29 cellular contexts compared by ENCODE assay signal in the genomic region with DNA sequence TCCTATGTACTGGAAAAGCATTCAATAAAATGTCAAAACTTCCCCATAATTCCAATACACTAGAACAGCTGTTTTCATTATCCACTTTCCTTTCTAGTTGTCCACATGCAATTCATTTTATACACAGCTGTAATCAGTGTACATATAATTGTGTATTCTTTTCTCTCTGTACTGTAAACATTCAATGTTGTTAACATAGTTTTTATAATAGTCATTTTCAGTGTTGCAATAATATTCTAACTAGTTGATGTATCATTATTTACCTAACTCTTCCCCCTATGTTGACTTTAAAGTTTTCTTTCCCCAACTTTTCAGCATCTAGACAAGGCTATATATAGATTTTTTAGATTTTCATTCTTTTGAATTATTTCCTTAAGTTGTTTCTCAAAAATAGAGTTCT. TPM values are rescaled to one million over a fixed set of nuclear protein-coding genes. Genes with fewer than 3 reads are reported as not detected.
DNase-seq lines count a peak whose midpoint lies in the region; ATAC-seq and TF ChIP-seq lines count a peak whose summit lies in the region.
"Had no signal": no experiment of that assay in that cellular context is flagged by ENCODE, and none has a peak within 500 bp of the region (broad histone marks: within the 10 kb centered on the region; RNA-seq: fewer than 3 reads in every experiment).

No MANE protein-coding gene starts in this region.

- peaks cover 47% of the 10 kb centered on the region for H3K4me1 Mint-ChIP-seq in HFFc6 (ENCODE audit: low read depth)
- H3K4me1 Mint-ChIP-seq in neural progenitor cell: no peaks in the 10 kb centered on the region

- peak overlapping the region; percentile 49 for H3K27ac Mint-ChIP-seq in HFFc6
- H3K27ac Mint-ChIP-seq in neural progenitor cell: no peak overlapping the region
- H3K27ac Mint-ChIP-seq: activated CD8-positive, alpha-beta T cell treated with anti-CD3 and anti-CD28 coated beads for 36 hours; activated naive CD8-positive, alpha-beta T cell treated with anti-CD3 and anti-CD28 coated beads, Interleukin-2, amount 10 ng/mL, durations not matched to agents 7 days and 5 days; H9; stimulated activated memory B cell treated with anti-CD40 and anti-IgM and Interleukin-4, amounts not matched to agents 10 μg/mL and 1 μg/mL and 100 μg/mL, for 72 hours had no signal

- H3K36me3 ChIP-seq in ACC112 (ENCODE audit: insufficient read depth, low read length) (no peaks in the 10 kb centered on the region), left lung (no peaks in the 10 kb centered on the region), neural progenitor cell (no peaks in the 10 kb centered on the region), ascending aorta (no peaks in the 10 kb centered on the region), HAP-1 (replicated peaks) (no peaks in the 10 kb centered on the region)
- H3K36me3 ChIP-seq: BLaER1 treated with 17β-estradiol and CSF1 and Interleukin-3, amounts not matched to agents 10 nM and 100 nM; lower lobe of right lung; prostate gland; suprapubic skin; uterus had no signal

- H3K27me3 ChIP-seq in ACC112 (ENCODE audit: insufficient read depth, low read length) (no peaks in the 10 kb centered on the region), left lung (no peaks in the 10 kb centered on the region), neural progenitor cell (no peaks in the 10 kb centered on the region), ascending aorta (no peaks in the 10 kb centered on the region), HAP-1 (ENCODE audit: low read depth) (peaks cover 47% of the 10 kb centered on the region)
- H3K27me3 ChIP-seq: BLaER1 treated with 17β-estradiol and CSF1 and Interleukin-3, amounts not matched to agents 10 nM and 100 nM; suprapubic skin; uterus had no signal

- DNase-seq in HFFc6 (no peak), epithelial cell of esophagus (ENCODE audit: low read depth) (peak; percentile 43), left lung (no peak), neural progenitor cell (ENCODE audit: low spot score) (no peak), ascending aorta (ENCODE audit: low spot score in 2 of 2) (no peak), HAP-1 (ENCODE audit: low spot score in 2 of 2) (no peak)
- DNase-seq: activated CD8-positive, alpha-beta T cell treated with anti-CD3 and anti-CD28 coated beads for 36 hours; activated effector memory CD4-positive, alpha-beta T cell treated with anti-CD3 and anti-CD28 coated beads, Interleukin-2, amount 50 U/mL, for 16 hours; activated naive CD8-positive, alpha-beta T cell treated with anti-CD3 and anti-CD28 coated beads, Interleukin-2, amount 10 ng/mL, durations not matched to agents 7 days and 5 days; activated T-cell treated with anti-CD3 and anti-CD28 coated beads for 4 hours; cerebellar nuclear complex; COR-L47; H9; KBM-7; kidney; lower lobe of right lung; NK-92 treated with Interleukin-12 subunit alpha and Interleukin-12 subunit beta, amount 100 ng/mL, for 24 hours; SIG-M5; T-cell; uterus had no signal

- in situ Hi-C loops in HAP-1 (cut with MboI; ENCODE audit: low sequenced_read_pairs): no loop called here

- H4K20me1 ChIP-seq in neural progenitor cell (ENCODE audit: low read depth): no peaks in the 10 kb centered on the region
- H4K20me1 ChIP-seq: BLaER1 treated with 17β-estradiol and CSF1 and Interleukin-3, amounts not matched to agents 10 nM and 100 nM had no signal

- H3K9me3 Mint-ChIP-seq in HFFc6: no peaks in the 10 kb centered on the region
- H3K9me3 Mint-ChIP-seq in neural progenitor cell: no peaks in the 10 kb centered on the region

- no peak overlapping the region for H3K4me2 ChIP-seq in neural progenitor cell
- H3K4me2 ChIP-seq: BLaER1 treated with 17β-estradiol and CSF1 and Interleukin-3, amounts not matched to agents 10 nM and 100 nM had no signal

- H3K4me1 ChIP-seq in ACC112 (ENCODE audit: control insufficient read depth, insufficient read depth, low read length, unreplicated experiment) (peaks cover 21% of the 10 kb centered on the region), left lung (no peaks in the 10 kb centered on the region), neural progenitor cell (no peaks in the 10 kb centered on the region), ascending aorta (no peaks in the 10 kb centered on the region), HAP-1 (no peaks in the 10 kb centered on the region)
- H3K4me1 ChIP-seq: BLaER1 treated with 17β-estradiol and CSF1 and Interleukin-3, amounts not matched to agents 10 nM and 100 nM; lower lobe of right lung; prostate gland; uterus had no signal

- H3K36me3 Mint-ChIP-seq in HFFc6 (ENCODE audit: low read depth): no peaks in the 10 kb centered on the region
- H3K36me3 Mint-ChIP-seq in neural progenitor cell: no peaks in the 10 kb centered on the region

- no peaks in the 10 kb centered on the region for H3F3A ChIP-seq in neural progenitor cell (ENCODE audit: low read depth)

- H2AFZ ChIP-seq in ACC112 (ENCODE audit: low read length, unreplicated experiment) (no peak overlapping the region), neural progenitor cell (replicated peaks) (no peak overlapping the region)

- ATAC-seq in left lung (peak; percentile 36), HG02870 (IDR thresholded peaks at IDR 0.05; ENCODE audit: unreplicated experiment) (no peak)
- ATAC-seq: activated CD4-positive, CD25-positive, alpha-beta regulatory T cell treated with anti-CD3 and anti-CD28 coated beads, Interleukin-2, amount 50 U/mL, for 24 hours; activated CD8-positive, alpha-beta T cell treated with anti-CD3 and anti-CD28 coated beads for 36 hours; esophagus mucosa; lower lobe of right lung; Panc1; stimulated activated memory B cell treated with anti-CD40 and anti-IgM and Interleukin-4, amounts not matched to agents 10 μg/mL and 1 μg/mL and 100 μg/mL, for 72 hours; T-cell had no signal

- intact Hi-C loops in left lung (cut with DNase I) (no loop called here), ascending aorta (cut with DNase I) (no loop called here)

- H3K79me2 ChIP-seq in ACC112 (ENCODE audit: control insufficient read depth, insufficient read depth, low read length, unreplicated experiment): no peaks in the 10 kb centered on the region
- no peaks in the 10 kb centered on the region for H3K79me2 ChIP-seq in neural progenitor cell (ENCODE audit: low read depth)

- TF ChIP-seq CTCF in HFFc6 (IDR thresholded peaks at IDR 0.05): no peak
- no peak for TF ChIP-seq CTCF in epithelial cell of esophagus (IDR thresholded peaks at IDR 0.05; ENCODE audit: insufficient read depth, low read depth, low read length, missing control alignments)
- no peak for TF ChIP-seq CTCF in left lung (IDR thresholded peaks at IDR 0.05)
- TF ChIP-seq CTCF in neural progenitor cell (IDR thresholded peaks at IDR 0.05): no peak
- no peak for TF ChIP-seq CTCF in ascending aorta (IDR thresholded peaks at IDR 0.05)

- H3K4me3 ChIP-seq in ACC112 (ENCODE audit: low read depth, low read length) (no peak overlapping the region), epithelial cell of esophagus (ENCODE audit: low read length) (no peak overlapping the region), left lung (no peak overlapping the region), neural progenitor cell (no peak overlapping the region), ascending aorta (no peak overlapping the region), HAP-1 (no peak overlapping the region)
- H3K4me3 ChIP-seq: BLaER1 treated with 17β-estradiol and CSF1 and Interleukin-3, amounts not matched to agents 10 nM and 100 nM; lower lobe of right lung; prostate gland; suprapubic skin; uterus had no signal

- no peak overlapping the region for H3K9ac ChIP-seq in neural progenitor cell
- H3K9ac ChIP-seq: BLaER1 treated with 17β-estradiol and CSF1 and Interleukin-3, amounts not matched to agents 10 nM and 100 nM had no signal

- H3K4me3 Mint-ChIP-seq in HFFc6 (peak overlapping the region; percentile 34), neural progenitor cell (no peak overlapping the region)
- H3K4me3 Mint-ChIP-seq: activated CD8-positive, alpha-beta T cell treated with anti-CD3 and anti-CD28 coated beads for 36 hours; activated naive CD8-positive, alpha-beta T cell treated with anti-CD3 and anti-CD28 coated beads, Interleukin-2, amount 10 ng/mL, durations not matched to agents 7 days and 5 days; H9; stimulated activated memory B cell treated with anti-CD40 and anti-IgM and Interleukin-4, amounts not matched to agents 10 μg/mL and 1 μg/mL and 100 μg/mL, for 72 hours; T-cell had no signal

- H3K9me3 ChIP-seq in left lung (no peaks in the 10 kb centered on the region), neural progenitor cell (ENCODE audit: low read depth) (no peaks in the 10 kb centered on the region), ascending aorta (no peaks in the 10 kb centered on the region), HAP-1 (no peaks in the 10 kb centered on the region)
- H3K9me3 ChIP-seq: lower lobe of right lung, prostate gland, suprapubic skin, uterus had no signal

- no peaks in the 10 kb centered on the region for H3K27me3 Mint-ChIP-seq in HFFc6 (ENCODE audit: insufficient read depth)
- peaks cover 2% of the 10 kb centered on the region for H3K27me3 Mint-ChIP-seq in neural progenitor cell (ENCODE audit: insufficient read depth, low read depth)
- H3K27me3 Mint-ChIP-seq: activated CD8-positive, alpha-beta T cell treated with anti-CD3 and anti-CD28 coated beads for 36 hours; activated naive CD8-positive, alpha-beta T cell treated with anti-CD3 and anti-CD28 coated beads, Interleukin-2, amount 10 ng/mL, durations not matched to agents 7 days and 5 days; stimulated activated memory B cell treated with anti-CD40 and anti-IgM and Interleukin-4, amounts not matched to agents 10 μg/mL and 1 μg/mL and 100 μg/mL, for 72 hours; T-cell had no signal

- H3K27ac ChIP-seq in ACC112 (ENCODE audit: low read depth, low read length) (peak overlapping the region; percentile 59), left lung (no peak overlapping the region), neural progenitor cell (no peak overlapping the region), ascending aorta (no peak overlapping the region)
- H3K27ac ChIP-seq: BLaER1 treated with 17β-estradiol and CSF1 and Interleukin-3, amounts not matched to agents 10 nM and 100 nM; lower lobe of right lung; prostate gland; suprapubic skin; uterus had no signal

RNA-seq across cellular contexts. Expression of a gene that starts 44.4 kb away (rescaled TPM):
- total RNA-seq in HFFc6 (2021; fragmentation: NEBNext Ultra II Directional; extraction: Animal tissue kit (Norgen Biotek cat#: 25700)): 10 to 100 TPM; 18.9 to 24.5 (median 21.9) TPM
- 10 to 100 TPM in 1 of 2 donors, 1 to 10 TPM in 1; 6.8 to 10.8 TPM for total RNA-seq in left lung
- 3.6 and 3.8 TPM in 2 replicates for total RNA-seq in neural progenitor cell (ENCODE audit: low replicate concordance)
- total RNA-seq in ascending aorta: 7.0 TPM
